Comparison of ENCODE assay signal across 10 cellular contexts in genomic region chr11:11451501-11452005, GRCh38.
DNase-seq lines count a peak whose midpoint lies in the region; ATAC-seq and TF ChIP-seq lines count a peak whose summit lies in the region.
"Had no signal": no experiment of that assay in that cellular context is flagged by ENCODE, and none has a peak within 500 bp of the region (broad histone marks: within the 10 kb centered on the region; RNA-seq: fewer than 3 reads in every experiment).

No MANE protein-coding gene starts in this region.

- intact Hi-C loops in activated T-helper 1 cell treated with anti-CD3 and anti-CD28 coated beads, Interleukin-12 subunit alpha, Interleukin-12 subunit beta, Interleukin-2, Interleukin-4 antibody, amounts not matched to agents 30 ng/mL and 10 ng/mL and 1 ng/mL, durations not matched to agents 14 hours and 24 hours and 36 hours (cut with micrococcal nuclease) = no loop called here

- no peak overlapping the region for H3K4me3 Mint-ChIP-seq in activated T-helper 1 cell treated with anti-CD3 and anti-CD28 coated beads, Interleukin-12 subunit alpha, Interleukin-12 subunit beta, Interleukin-2, Interleukin-4 antibody, amounts not matched to agents 30 ng/mL and 10 ng/mL and 1 ng/mL, durations not matched to agents 14 hours and 24 hours and 36 hours

- peak; percentile 13 for TF ChIP-seq CTCF in retinal pigment epithelial cell (conservative IDR thresholded peaks at IDR 0.05; ENCODE audit: low read depth, low read length)

- H3K27me3 Mint-ChIP-seq in activated T-helper 1 cell treated with anti-CD3 and anti-CD28 coated beads, Interleukin-12 subunit alpha, Interleukin-12 subunit beta, Interleukin-2, Interleukin-4 antibody, amounts not matched to agents 30 ng/mL and 10 ng/mL and 1 ng/mL, durations not matched to agents 14 hours and 24 hours and 36 hours (ENCODE audit: insufficient read depth) = no peaks in the 10 kb centered on the region

- H3K4me3 ChIP-seq in retinal pigment epithelial cell (ENCODE audit: low read length) = no peak overlapping the region
- H3K4me3 ChIP-seq: thoracic aorta had no signal

- no peaks in the 10 kb centered on the region for H3K9me3 Mint-ChIP-seq in activated T-helper 1 cell treated with anti-CD3 and anti-CD28 coated beads, Interleukin-12 subunit alpha, Interleukin-12 subunit beta, Interleukin-2, Interleukin-4 antibody, amounts not matched to agents 30 ng/mL and 10 ng/mL and 1 ng/mL, durations not matched to agents 14 hours and 24 hours and 36 hours

- no peaks in the 10 kb centered on the region for H3K36me3 Mint-ChIP-seq in activated T-helper 1 cell treated with anti-CD3 and anti-CD28 coated beads, Interleukin-12 subunit alpha, Interleukin-12 subunit beta, Interleukin-2, Interleukin-4 antibody, amounts not matched to agents 30 ng/mL and 10 ng/mL and 1 ng/mL, durations not matched to agents 14 hours and 24 hours and 36 hours (ENCODE audit: low read depth)

- H3K27ac Mint-ChIP-seq in activated T-helper 1 cell treated with anti-CD3 and anti-CD28 coated beads, Interleukin-12 subunit alpha, Interleukin-12 subunit beta, Interleukin-2, Interleukin-4 antibody, amounts not matched to agents 30 ng/mL and 10 ng/mL and 1 ng/mL, durations not matched to agents 14 hours and 24 hours and 36 hours = no peak overlapping the region

- DNase-seq in LoVo (ENCODE audit: low spot score) = peak; percentile 64
- DNase-seq in retinal pigment epithelial cell (ENCODE audit: low read depth) = no peak
- no peak for DNase-seq in cerebellum (ENCODE audit: low spot score)
- no peak for DNase-seq in activated T-helper 1 cell treated with anti-CD3 and anti-CD28 coated beads, Interleukin-12 subunit alpha, Interleukin-12 subunit beta, Interleukin-2, Interleukin-4 antibody, amounts not matched to agents 30 ng/mL and 10 ng/mL and 1 ng/mL, durations not matched to agents 14 hours and 24 hours and 36 hours (ENCODE audit: low spot score)
- no peak for DNase-seq in activated CD4-positive, CD25-positive, alpha-beta regulatory T cell (lab: John Stamatoyannopoulos, UW)
- no peak for DNase-seq in activated naive CD4-positive, alpha-beta T cell treated with Interleukin-2 at 50 U/mL for 16 hours
- DNase-seq: retina had no signal

- peak; percentile 84 for ATAC-seq in GM19023 (IDR thresholded peaks at IDR 0.05; ENCODE audit: unreplicated experiment)
- peak; percentile 91 for ATAC-seq in HG02759 (IDR thresholded peaks at IDR 0.05; ENCODE audit: unreplicated experiment)

- H3K4me1 Mint-ChIP-seq in activated T-helper 1 cell treated with anti-CD3 and anti-CD28 coated beads, Interleukin-12 subunit alpha, Interleukin-12 subunit beta, Interleukin-2, Interleukin-4 antibody, amounts not matched to agents 30 ng/mL and 10 ng/mL and 1 ng/mL, durations not matched to agents 14 hours and 24 hours and 36 hours (ENCODE audit: low read depth) = peaks cover 6% of the 10 kb centered on the region
